In the genomic region with DNA sequence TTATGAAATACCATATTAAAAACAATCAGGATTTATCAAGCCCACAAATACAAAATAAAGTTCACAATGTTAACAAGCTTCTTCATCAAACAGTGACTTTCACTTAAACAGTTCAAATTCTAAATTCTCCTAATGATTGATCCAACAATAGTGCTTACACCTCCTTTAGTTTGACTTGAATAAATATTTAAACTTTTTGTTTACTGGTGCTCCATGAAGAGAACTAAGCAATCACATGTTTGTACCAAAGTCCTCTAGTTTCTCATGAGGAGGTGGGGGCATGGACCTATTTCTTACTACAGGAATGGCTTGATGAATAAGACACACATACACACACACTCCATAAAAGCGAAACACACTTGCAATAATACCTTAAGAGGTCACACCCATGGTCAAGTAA, we compare ENCODE assay signal across 1 cellular context.
A peak's percentile ranks its signal among the peaks of the same experiment; 100 is the strongest.
TF ChIP-seq lines count a peak whose summit lies in the region.

No MANE protein-coding gene starts in this region.

TF ChIP-seq in liver, 16 proteins besides CTCF, POLR2A, EP300 and RAD21:
- TF ChIP-seq, protein P1, sequence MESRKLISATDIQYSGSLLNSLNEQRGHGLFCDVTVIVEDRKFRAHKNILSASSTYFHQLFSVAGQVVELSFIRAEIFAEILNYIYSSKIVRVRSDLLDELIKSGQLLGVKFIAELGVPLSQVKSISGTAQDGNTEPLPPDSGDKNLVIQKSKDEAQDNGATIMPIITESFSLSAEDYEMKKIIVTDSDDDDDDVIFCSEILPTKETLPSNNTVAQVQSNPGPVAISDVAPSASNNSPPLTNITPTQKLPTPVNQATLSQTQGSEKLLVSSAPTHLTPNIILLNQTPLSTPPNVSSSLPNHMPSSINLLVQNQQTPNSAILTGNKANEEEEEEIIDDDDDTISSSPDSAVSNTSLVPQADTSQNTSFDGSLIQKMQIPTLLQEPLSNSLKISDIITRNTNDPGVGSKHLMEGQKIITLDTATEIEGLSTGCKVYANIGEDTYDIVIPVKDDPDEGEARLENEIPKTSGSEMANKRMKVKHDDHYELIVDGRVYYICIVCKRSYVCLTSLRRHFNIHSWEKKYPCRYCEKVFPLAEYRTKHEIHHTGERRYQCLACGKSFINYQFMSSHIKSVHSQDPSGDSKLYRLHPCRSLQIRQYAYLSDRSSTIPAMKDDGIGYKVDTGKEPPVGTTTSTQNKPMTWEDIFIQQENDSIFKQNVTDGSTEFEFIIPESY (IDR thresholded peaks at IDR 0.05), result no peak
- no peak for TF ChIP-seq FOXA1 (IDR thresholded peaks at IDR 0.05)
- peak; percentile 75 to 85 for TF ChIP-seq HNF4A (conservative IDR thresholded peaks at IDR 0.05)
- peak; percentile 28 for TF ChIP-seq YY1 (IDR thresholded peaks at IDR 0.05)
- TF ChIP-seq FOXA2 (IDR thresholded peaks at IDR 0.05), result peak; percentile 12
- TF ChIP-seq JUND (IDR thresholded peaks at IDR 0.05), result peak in 1 of 2 donors; percentile 26
- TF ChIP-seq, protein P2, sequence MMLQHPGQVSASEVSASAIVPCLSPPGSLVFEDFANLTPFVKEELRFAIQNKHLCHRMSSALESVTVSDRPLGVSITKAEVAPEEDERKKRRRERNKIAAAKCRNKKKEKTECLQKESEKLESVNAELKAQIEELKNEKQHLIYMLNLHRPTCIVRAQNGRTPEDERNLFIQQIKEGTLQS (IDR thresholded peaks at IDR 0.05), result no peak
- TF ChIP-seq RXRA (IDR thresholded peaks at IDR 0.05), result peak in 1 of 2 donors; percentile 44
